ENCODE assay signal across 1 cellular context in the genomic region with DNA sequence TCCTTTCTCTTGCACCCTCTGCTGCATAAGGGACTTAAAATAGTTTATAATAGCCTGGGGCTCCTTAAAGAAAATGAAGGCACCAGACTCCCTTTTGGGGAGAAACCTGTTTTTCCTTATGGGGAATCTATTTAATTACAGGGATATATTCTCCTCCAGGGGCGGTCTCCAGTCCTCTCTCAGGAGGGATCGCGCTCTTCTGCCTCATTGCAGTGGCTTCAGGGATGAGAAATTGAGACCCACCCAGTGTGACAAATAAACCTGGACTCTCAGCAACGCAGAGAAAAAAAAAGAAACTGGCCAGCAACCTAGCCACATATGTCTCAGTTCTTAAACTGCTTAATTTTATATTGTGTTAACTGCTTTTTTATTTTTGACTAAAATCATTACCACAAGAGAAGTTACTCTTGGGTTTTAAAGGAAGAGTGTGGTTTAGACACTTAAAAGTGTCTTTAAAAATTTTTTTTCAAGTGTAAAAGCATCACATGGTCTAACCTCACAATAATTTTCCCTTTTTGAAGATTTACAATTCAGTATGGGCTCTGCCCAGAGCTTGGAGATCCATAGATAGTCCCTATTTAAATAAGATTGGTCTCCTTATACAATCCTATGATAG.
TF ChIP-seq lines count a peak whose summit lies in the region.

No MANE protein-coding gene starts in this region.

TF ChIP-seq in HCT116, 20 proteins besides CTCF, POLR2A, EP300 and RAD21 (continued from another document):
- no peak for TF ChIP-seq MAX (IDR thresholded peaks at IDR 0.05)
